Comparison of ENCODE assay signal across 23 cellular contexts in the genomic region with DNA sequence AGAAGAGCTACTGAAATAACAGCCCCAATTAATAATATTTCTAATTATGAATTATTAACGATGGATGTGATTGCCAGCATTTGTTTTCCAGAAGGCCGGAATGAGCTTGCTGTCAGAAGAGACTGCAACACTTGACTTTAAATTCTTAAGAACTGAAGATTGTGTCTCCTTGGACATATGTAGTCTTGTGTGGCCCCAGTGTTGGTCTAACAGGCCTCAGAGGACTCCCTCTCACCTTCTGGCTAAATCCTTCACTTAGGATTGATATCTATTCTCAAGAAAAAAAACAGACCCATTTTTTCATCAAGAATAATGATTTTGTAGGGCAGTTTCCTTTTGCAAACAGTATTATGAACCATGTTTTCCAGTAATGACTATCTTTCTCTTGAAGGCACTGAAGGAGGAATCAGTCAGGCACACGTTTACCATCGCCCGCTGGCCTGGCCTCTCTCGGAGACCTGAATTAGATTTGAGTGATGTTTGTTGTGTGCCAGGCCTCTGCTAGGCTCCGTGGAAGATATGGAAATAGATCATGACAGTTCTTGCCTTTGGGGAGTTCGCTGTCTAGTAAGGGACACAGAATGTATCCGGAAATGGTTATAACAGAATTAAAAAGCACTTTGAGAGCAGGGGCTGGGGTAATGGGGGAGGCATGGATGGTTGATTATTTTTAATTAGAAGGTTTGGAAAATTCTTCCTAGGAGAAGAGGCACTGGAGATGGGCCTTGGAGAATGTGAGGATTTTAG.
DNase-seq lines count a peak whose midpoint lies in the region; ATAC-seq and TF ChIP-seq lines count a peak whose summit lies in the region.
"Had no signal": no experiment of that assay in that cellular context is flagged by ENCODE, and none has a peak within 500 bp of the region (broad histone marks: within the 10 kb centered on the region; RNA-seq: fewer than 3 reads in every experiment).

No MANE protein-coding gene starts in this region.

- no peaks in the 10 kb centered on the region for H4K20me1 ChIP-seq in SK-N-SH (ENCODE audit: insufficient read depth)

- H3K4me2 ChIP-seq in SK-N-SH = no peak overlapping the region

- H3K9me3 Mint-ChIP-seq in type B pancreatic cell = peaks cover 5% of the 10 kb centered on the region

- no peaks in the 10 kb centered on the region for H3K79me2 ChIP-seq in SK-N-SH (ENCODE audit: insufficient read depth)

- POLR2A ChIA-PET in SK-N-SH (lab: Yijun Ruan, JAX) = interaction anchor here (0.8 kb wide), 1 partner anchor 258 kb away, joined by 3 read pairs; the partner anchor contains the start of gene MYCN

- H3K4me1 ChIP-seq in BE2C (peaks cover 79% of the 10 kb centered on the region), SK-N-SH (ENCODE audit: control insufficient read depth in 1 of 2, insufficient read depth in 2 of 2, low read depth in 1 of 2, low read length in 1 of 2) (peaks cover 0 to 55% of the 10 kb centered on the region in 2 experiments; a peak in 2 of 4 replicates)

- H3K36me3 ChIP-seq in BE2C = peaks cover 29% of the 10 kb centered on the region
- no peaks in the 10 kb centered on the region for H3K36me3 ChIP-seq in SK-N-SH (replicated peaks in 1 of 2; ENCODE audit: control insufficient read depth in 1 of 2, insufficient read depth in 2 of 2, low read length in 1 of 2)

- peak in 1 of 2 experiments; percentile 100; a peak in 2 of 4 replicates for TF ChIP-seq EP300 in SK-N-SH (IDR thresholded peaks at IDR 0.05; ENCODE audit: borderline replicate concordance in 1 of 2, low read depth in 1 of 2, low read length in 1 of 2)

- H3K9me2 ChIP-seq in SK-N-SH = no peaks in the 10 kb centered on the region

- peak overlapping the region; percentile 14 for H3K27ac Mint-ChIP-seq in type B pancreatic cell
- H3K27ac Mint-ChIP-seq: B cell; CD4-positive, CD25-positive, alpha-beta regulatory T cell; CD8-positive, alpha-beta memory T cell had no signal

- H3K9me3 ChIP-seq in BE2C (peaks cover 67% of the 10 kb centered on the region), SK-N-SH (peaks cover 3% of the 10 kb centered on the region; the same call in 1 of the 2 replicates)

- in situ Hi-C loops in ACHN (cut with HindIII; ENCODE audit: low pct_ligation_motif_present, low pct_unique_long_range_greater_than_20kb, low sequenced_read_pairs) = no loop called here

- peak; percentile 100 for DNase-seq in BE2C
- DNase-seq in SK-N-SH = peak; percentile 86
- DNase-seq in mesenteric fat pad (ENCODE audit: low spot score) = peak; percentile 33
- no peak for DNase-seq in type B pancreatic cell (ENCODE audit: extremely low spot score, unreplicated experiment)
- DNase-seq in ACHN = no peak
- no peak for DNase-seq in midbrain (lab: John Stamatoyannopoulos, UW)
- DNase-seq: C1 segment of cervical spinal cord; CD4-positive, CD25-positive, alpha-beta regulatory T cell; CD8-positive, alpha-beta memory T cell; COR-L47; DMS 273 treated with DMSO at 0.1 percent for 48 hours; DMS53; DND-41; EL; GOT3; H7; IMR-90 had no signal

- H3K36me3 Mint-ChIP-seq in type B pancreatic cell = no peaks in the 10 kb centered on the region
- H3K36me3 Mint-ChIP-seq: CD4-positive, CD25-positive, alpha-beta regulatory T cell; CD8-positive, alpha-beta memory T cell had no signal

- no peaks in the 10 kb centered on the region for H3F3A ChIP-seq in SK-N-SH (replicated peaks; ENCODE audit: insufficient read depth)

- no peak overlapping the region for H2AFZ ChIP-seq in SK-N-SH (ENCODE audit: low read depth)

- ATAC-seq in GM19035 (IDR thresholded peaks at IDR 0.05; ENCODE audit: unreplicated experiment) = no peak
- ATAC-seq: GM12878, HCT116, K562 had no signal

- no peaks in the 10 kb centered on the region for H3K27me3 Mint-ChIP-seq in type B pancreatic cell
- H3K27me3 Mint-ChIP-seq: B cell; CD4-positive, CD25-positive, alpha-beta regulatory T cell; CD8-positive, alpha-beta memory T cell had no signal

- H3K4me1 Mint-ChIP-seq in type B pancreatic cell (ENCODE audit: unreplicated experiment) = peaks cover 23% of the 10 kb centered on the region
- H3K4me1 Mint-ChIP-seq: B cell; CD4-positive, CD25-positive, alpha-beta regulatory T cell; CD8-positive, alpha-beta memory T cell had no signal

- TF ChIP-seq RAD21 in SK-N-SH (IDR thresholded peaks at IDR 0.05; ENCODE audit: low read length) = peak; percentile 51

- WGBS in SK-N-SH (ENCODE audit: low lambda C conversion rate) = 13% methylated on average over 9 of the region's 9 CpGs

- H3K4me3 Mint-ChIP-seq in type B pancreatic cell = no peak overlapping the region
- H3K4me3 Mint-ChIP-seq: B cell; CD4-positive, CD25-positive, alpha-beta regulatory T cell; CD8-positive, alpha-beta memory T cell had no signal

- CTCF ChIA-PET in SK-N-SH (lab: Yijun Ruan, JAX) = interaction anchor here (0.6 to 1.9 kb wide), 6 partner anchors 11 to 260 kb away, joined by 3 to 5 read pairs (median 3); no protein-coding TSS in a partner anchor

- TF ChIP-seq CTCF in BE2C (IDR thresholded peaks at IDR 0.05; ENCODE audit: low read depth, low read length) (no peak), SK-N-SH (IDR thresholded peaks at IDR 0.05) (no peak), type B pancreatic cell (conservative IDR thresholded peaks at IDR 0.05) (no peak)

- H3K4me3 ChIP-seq in BE2C (ENCODE audit: low read depth, low read length) (no peak overlapping the region), SK-N-SH (ENCODE audit: low read depth in 2 of 2, low read length in 1 of 2) (no peak overlapping the region)
- H3K4me3 ChIP-seq: GM12878, K562 had no signal

- H3K27me3 ChIP-seq in BE2C (no peaks in the 10 kb centered on the region), SK-N-SH (ENCODE audit: insufficient read depth) (no peaks in the 10 kb centered on the region)

- H3K9ac ChIP-seq in SK-N-SH = no peak overlapping the region

- H3K27ac ChIP-seq in SK-N-SH (ENCODE audit: low read depth in 2 of 2, low read length in 1 of 2) = peak overlapping the region in 1 of 2 experiments; percentile 100; a peak in 2 of 4 replicates
- H3K27ac ChIP-seq: 22Rv1 had no signal

TF ChIP-seq in SK-N-SH, 30 proteins besides CTCF, POLR2A, EP300 and RAD21 (continues in another document):
- peak; percentile 27; the same call in 1 of the 2 replicates for TF ChIP-seq RFX5 (IDR thresholded peaks at IDR 0.05; ENCODE audit: low read length)
- TF ChIP-seq NRF1 (IDR thresholded peaks at IDR 0.05; ENCODE audit: low read depth, low read length) = no peak
- TF ChIP-seq TEAD4 (IDR thresholded peaks at IDR 0.05; ENCODE audit: borderline replicate concordance, insufficient read depth) = peak; percentile 86; the same call in 1 of the 2 replicates
- TF ChIP-seq FOSL2 (IDR thresholded peaks at IDR 0.05; ENCODE audit: borderline replicate concordance, low read depth) = no peak
- TF ChIP-seq TCF12 (IDR thresholded peaks at IDR 0.05) = peak; percentile 67
- peak; percentile 99 for TF ChIP-seq FOXJ3 (CRISPR knock-in tag; IDR thresholded peaks at IDR 0.05)
- peak; percentile 98 for TF ChIP-seq RCOR1 (IDR thresholded peaks at IDR 0.05; ENCODE audit: low read length)
- TF ChIP-seq NFIC (IDR thresholded peaks at IDR 0.05; ENCODE audit: borderline replicate concordance) = no peak; the same call in 1 of the 2 replicates
- TF ChIP-seq REST (IDR thresholded peaks at IDR 0.05; ENCODE audit: low read depth, low read length) = no peak
- TF ChIP-seq GATA2 (CRISPR knock-in tag; IDR thresholded peaks at IDR 0.05) = peak; percentile 99
- peak; percentile 23; the same call in 1 of the 2 replicates for TF ChIP-seq SMC3 (IDR thresholded peaks at IDR 0.05; ENCODE audit: low read depth, low read length)
- TF ChIP-seq YY1 (IDR thresholded peaks at IDR 0.05; ENCODE audit: low read depth) = no peak
- TF ChIP-seq, protein P1, sequence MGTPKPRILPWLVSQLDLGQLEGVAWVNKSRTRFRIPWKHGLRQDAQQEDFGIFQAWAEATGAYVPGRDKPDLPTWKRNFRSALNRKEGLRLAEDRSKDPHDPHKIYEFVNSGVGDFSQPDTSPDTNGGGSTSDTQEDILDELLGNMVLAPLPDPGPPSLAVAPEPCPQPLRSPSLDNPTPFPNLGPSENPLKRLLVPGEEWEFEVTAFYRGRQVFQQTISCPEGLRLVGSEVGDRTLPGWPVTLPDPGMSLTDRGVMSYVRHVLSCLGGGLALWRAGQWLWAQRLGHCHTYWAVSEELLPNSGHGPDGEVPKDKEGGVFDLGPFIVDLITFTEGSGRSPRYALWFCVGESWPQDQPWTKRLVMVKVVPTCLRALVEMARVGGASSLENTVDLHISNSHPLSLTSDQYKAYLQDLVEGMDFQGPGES (IDR thresholded peaks at IDR 0.05; ENCODE audit: low read depth, low read length) = no peak
- no peak for TF ChIP-seq ELF1 (IDR thresholded peaks at IDR 0.05)
- TF ChIP-seq RXRA (IDR thresholded peaks at IDR 0.05; ENCODE audit: borderline replicate concordance, low read depth) = no peak

Comparison
In these comparisons a context has a peak if more than half of its experiments do, and no peak if none do; other contexts are left out.
1. DNase-seq: peak in BE2C (single experiment), SK-N-SH (single experiment) and mesenteric fat pad (single experiment); none in type B pancreatic cell (single experiment), ACHN (single experiment) and midbrain (single experiment).